Comparison of ENCODE assay signal across 11 cellular contexts in genomic region chr5:73899055-73899454, GRCh38.
DNase-seq lines count a peak whose midpoint lies in the region; ATAC-seq and TF ChIP-seq lines count a peak whose summit lies in the region.
"Had no signal": no experiment of that assay in that cellular context is flagged by ENCODE, and none has a peak within 500 bp of the region (broad histone marks: within the 10 kb centered on the region; RNA-seq: fewer than 3 reads in every experiment).

No MANE protein-coding gene starts in this region.

- no peak overlapping the region for H3K4me3 ChIP-seq in GM12865 (ENCODE audit: low read depth, low read length)
- H3K4me3 ChIP-seq: spleen had no signal

- H3K4me3 Mint-ChIP-seq in activated B cell treated with CpG ODN at 0.5 μM for 24 hours, result no peak overlapping the region
- no peak overlapping the region for H3K4me3 Mint-ChIP-seq in endothelial cell (ENCODE audit: unreplicated experiment)

- POLR2A ChIA-PET in activated B cell treated with CpG ODN at 0.5 μM for 24 hours (lab: Charles Lee), result interaction anchor here (0.5 kb wide), 1 partner anchor 747 kb away, joined by 4 read pairs; no protein-coding TSS in a partner anchor

- CTCF ChIA-PET in activated B cell treated with CpG ODN at 0.5 μM for 24 hours (lab: Charles Lee), result interaction anchor here (1.3 to 1.4 kb wide), 2 partner anchors 744 to 748 kb away, joined by 3 read pairs; no protein-coding TSS in a partner anchor

- peak; percentile 74 for ATAC-seq in GM19025 (IDR thresholded peaks at IDR 0.05; ENCODE audit: low read depth, unreplicated experiment)
- ATAC-seq in HG02973 (IDR thresholded peaks at IDR 0.05; ENCODE audit: unreplicated experiment), result peak; percentile 72
- peak; percentile 71 for ATAC-seq in activated B cell treated with CpG ODN at 0.5 μM for 24 hours (ENCODE audit: low read depth)

- H3K9me3 Mint-ChIP-seq in activated B cell treated with CpG ODN at 0.5 μM for 24 hours (no peaks in the 10 kb centered on the region), endothelial cell (ENCODE audit: unreplicated experiment) (no peaks in the 10 kb centered on the region)

- H3K36me3 Mint-ChIP-seq in activated B cell treated with CpG ODN at 0.5 μM for 24 hours (ENCODE audit: low read depth) (no peaks in the 10 kb centered on the region), endothelial cell (ENCODE audit: low read depth, unreplicated experiment) (no peaks in the 10 kb centered on the region)

- H3K27me3 Mint-ChIP-seq in activated B cell treated with CpG ODN at 0.5 μM for 24 hours (peaks cover 29% of the 10 kb centered on the region), endothelial cell (ENCODE audit: unreplicated experiment) (peaks cover 2% of the 10 kb centered on the region)

- intact Hi-C loops in activated B cell treated with CpG ODN at 0.5 μM for 24 hours (cut with micrococcal nuclease), result no loop called here

- TF ChIP-seq CTCF in GM12865 (IDR thresholded peaks at IDR 0.05; ENCODE audit: insufficient read depth, low read depth, low read length, missing control alignments), result no peak
- no peak for TF ChIP-seq CTCF in activated B cell treated with CpG ODN at 0.5 μM for 24 hours (IDR thresholded peaks at IDR 0.05)
- no peak for TF ChIP-seq CTCF in endothelial cell (IDR thresholded peaks at IDR 0.05; ENCODE audit: unreplicated experiment)

- H3K4me1 Mint-ChIP-seq in activated B cell treated with CpG ODN at 0.5 μM for 24 hours (peaks cover 5% of the 10 kb centered on the region), endothelial cell (ENCODE audit: unreplicated experiment) (no peaks in the 10 kb centered on the region)

- peak; percentile 80 for DNase-seq in GM12865 (ENCODE audit: low read depth)
- no peak for DNase-seq in activated B cell treated with CpG ODN at 0.5 μM for 24 hours
- no peak for DNase-seq in NCI-H446 treated with DMSO at 0.1 percent for 48 hours (lab: John Stamatoyannopoulos, UW)
- DNase-seq in activated effector memory CD4-positive, alpha-beta T cell treated with Interleukin-2 at 50 U/mL for 16 hours, result no peak
- no peak for DNase-seq in T-helper 9 cell
- DNase-seq in endothelial cell (ENCODE audit: low spot score), result no peak
- DNase-seq: kidney glomerular epithelial cell, NCI-H82, spleen had no signal

- H3K27ac Mint-ChIP-seq in activated B cell treated with CpG ODN at 0.5 μM for 24 hours (no peak overlapping the region), endothelial cell (ENCODE audit: unreplicated experiment) (no peak overlapping the region)
